In genomic region chr2:241730679-241731293, GRCh38 we compare ENCODE assay signal across 18 cellular contexts. TPM values are rescaled to one million over a fixed set of nuclear protein-coding genes. Genes with fewer than 3 reads are reported as not detected.
DNase-seq lines count a peak whose midpoint lies in the region; ATAC-seq, FAIRE-seq and TF ChIP-seq lines count a peak whose summit lies in the region.
"Had no signal": no experiment of that assay in that cellular context is flagged by ENCODE, and none has a peak within 500 bp of the region (broad histone marks: within the 10 kb centered on the region; RNA-seq: fewer than 3 reads in every experiment).

No MANE protein-coding gene starts in this region.

- DNase-seq in activated CD4-positive, alpha-beta T cell treated with anti-CD3 and anti-CD28 coated beads for 48 hours, result peak; percentile 47
- DNase-seq in activated CD4-positive, alpha-beta T cell treated with anti-CD3 and anti-CD28 coated beads for 1 hour, result no peak
- DNase-seq in CMK (ENCODE audit: low read depth) (peak; percentile 40), endothelial cell of umbilical vein (ENCODE audit: low read depth, low spot score) (peak; percentile 45), NCI-H2171 treated with DMSO at 0.1 percent for 48 hours (lab: John Stamatoyannopoulos, UW) (no peak)
- DNase-seq: Calu3; left ventricle myocardium superior; NCI-H2029; NCI-H524 treated with DMSO at 0.1 percent for 48 hours; Peyer's patch; stimulated activated CD4-positive, alpha-beta T cell treated with anti-CD3 and anti-CD28 coated beads, Interleukin-12 subunit alpha, Interleukin-12 subunit beta, amount 100 ng/mL, for 4 hours had no signal

- H3K27me3 ChIP-seq in endothelial cell of umbilical vein (ENCODE audit: control insufficient read depth in 2 of 2, insufficient read depth in 2 of 2, low read length in 2 of 2), result no peaks in the 10 kb centered on the region
- H3K27me3 ChIP-seq: Peyer's patch had no signal

- H3K36me3 ChIP-seq in endothelial cell of umbilical vein (ENCODE audit: control insufficient read depth in 2 of 2, extremely low read depth in 1 of 2, insufficient read depth in 2 of 2, low read length in 2 of 2), result no peaks in the 10 kb centered on the region
- H3K36me3 ChIP-seq: Peyer's patch, prostate gland had no signal

- no peaks in the 10 kb centered on the region for H3K9me3 ChIP-seq in endothelial cell of umbilical vein (replicated peaks; ENCODE audit: control insufficient read depth, insufficient read depth, low read length)
- H3K9me3 ChIP-seq: Peyer's patch, prostate gland had no signal

- no peak overlapping the region for H3K9ac ChIP-seq in endothelial cell of umbilical vein (replicated peaks; ENCODE audit: extremely low read depth, insufficient read depth, low read length)

- peak overlapping the region; percentile 5 for H3K4me2 ChIP-seq in endothelial cell of umbilical vein (ENCODE audit: insufficient read depth, low read length)

- H3K4me1 Mint-ChIP-seq in T-helper 1 cell treated with Interleukin-12 subunit alpha and Interleukin-12 subunit beta and Interleukin-4 antibody, amounts not matched to agents 30 μg/mL and 1 μg/mL, for 36 hours (ENCODE audit: low read depth), result peaks cover 25% of the 10 kb centered on the region

- FAIRE-seq in endothelial cell of umbilical vein (lab: Jason Lieb, UNC), result peak; percentile 55

- CTCF ChIA-PET in endothelial cell of umbilical vein (lab: Charles Lee), result interaction anchor here (1.2 to 5.2 kb wide), 2 partner anchors 12 to 29 kb away, joined by 5 to 41 read pairs; partner anchors contain the start of gene ING5

- H3K36me3 Mint-ChIP-seq in T-helper 1 cell treated with Interleukin-12 subunit alpha and Interleukin-12 subunit beta and Interleukin-4 antibody, amounts not matched to agents 30 μg/mL and 1 μg/mL, for 36 hours (ENCODE audit: low read depth), result no peaks in the 10 kb centered on the region

- H3K27ac ChIP-seq in endothelial cell of umbilical vein (ENCODE audit: insufficient read depth, low read depth, low read length), result peak overlapping the region; percentile 19
- H3K27ac ChIP-seq: Peyer's patch, prostate gland had no signal

- no peaks in the 10 kb centered on the region for H3K27me3 Mint-ChIP-seq in T-helper 1 cell treated with Interleukin-12 subunit alpha and Interleukin-12 subunit beta and Interleukin-4 antibody, amounts not matched to agents 30 μg/mL and 1 μg/mL, for 36 hours (ENCODE audit: low read depth)
- H3K27me3 Mint-ChIP-seq: activated naive CD8-positive, alpha-beta T cell had no signal

- no peak for TF ChIP-seq POLR2A in endothelial cell of umbilical vein (IDR thresholded peaks at IDR 0.05; ENCODE audit: low read depth, low read length)

- no peak overlapping the region for H3K4me3 ChIP-seq in endothelial cell of umbilical vein (replicated peaks in 1 of 3; ENCODE audit: insufficient read depth in 1 of 3, low read depth in 1 of 3, low read length in 3 of 3)
- H3K4me3 ChIP-seq: Peyer's patch, prostate gland had no signal

- POLR2A ChIA-PET in endothelial cell of umbilical vein (lab: Charles Lee), result no interaction called here

- H2AFZ ChIP-seq in endothelial cell of umbilical vein (ENCODE audit: low read depth, low read length), result peak overlapping the region; percentile 56

- H3K79me2 ChIP-seq in endothelial cell of umbilical vein (ENCODE audit: control insufficient read depth, insufficient read depth, low read length), result no peaks in the 10 kb centered on the region

- peak overlapping the region; percentile 34 for H3K27ac Mint-ChIP-seq in T-helper 1 cell treated with Interleukin-12 subunit alpha and Interleukin-12 subunit beta and Interleukin-4 antibody, amounts not matched to agents 30 μg/mL and 1 μg/mL, for 36 hours
- H3K27ac Mint-ChIP-seq: activated naive CD8-positive, alpha-beta T cell had no signal

- no peaks in the 10 kb centered on the region for H4K20me1 ChIP-seq in endothelial cell of umbilical vein (replicated peaks; ENCODE audit: control insufficient read depth, extremely low read depth, insufficient read depth, low read length)

- H3K4me3 Mint-ChIP-seq in T-helper 1 cell treated with Interleukin-12 subunit alpha and Interleukin-12 subunit beta and Interleukin-4 antibody, amounts not matched to agents 30 μg/mL and 1 μg/mL, for 36 hours, result peak overlapping the region; percentile 36

- no peaks in the 10 kb centered on the region for H3K9me3 Mint-ChIP-seq in T-helper 1 cell treated with Interleukin-12 subunit alpha and Interleukin-12 subunit beta and Interleukin-4 antibody, amounts not matched to agents 30 μg/mL and 1 μg/mL, for 36 hours

- dilution Hi-C loops in endothelial cell of umbilical vein (cut with MboI; ENCODE audit: extremely low pct_ligation_motif_present, low sequenced_read_pairs), result no loop called here

- H3K4me1 ChIP-seq in endothelial cell of umbilical vein (ENCODE audit: control insufficient read depth, extremely low read depth, insufficient read depth, low read length), result peaks cover 11% of the 10 kb centered on the region
- H3K4me1 ChIP-seq: prostate gland had no signal

- TSS peak; percentile 47 for BruUV-seq in endothelial cell of umbilical vein (replicated peaks; lab: Mats Ljungman, UMichigan)

- TF ChIP-seq CTCF in endothelial cell of umbilical vein (IDR thresholded peaks at IDR 0.05; ENCODE audit: extremely low read depth in 1 of 2, insufficient read depth in 1 of 2, low read depth in 1 of 2, low read length in 2 of 2), result no peak

- ATAC-seq in GM19452 (IDR thresholded peaks at IDR 0.05; ENCODE audit: unreplicated experiment) (no peak), GM21390 (IDR thresholded peaks at IDR 0.05; ENCODE audit: unreplicated experiment) (no peak)
- ATAC-seq: left ventricle myocardium superior had no signal

- intact Hi-C loops in endothelial cell of umbilical vein (cut with micrococcal nuclease), result loop anchor here (5.0 kb wide), 2 partner anchors 43 to 583 kb away; partner anchors contain the start of genes DTYMK and PASK

- H3K9me1 ChIP-seq in endothelial cell of umbilical vein (replicated peaks; ENCODE audit: control insufficient read depth, extremely low read depth, insufficient read depth, low read length), result no peaks in the 10 kb centered on the region

TF ChIP-seq in endothelial cell of umbilical vein, 7 proteins besides CTCF, POLR2A, EP300 and RAD21:
- no peak for TF ChIP-seq MAX (IDR thresholded peaks at IDR 0.05; ENCODE audit: insufficient read depth, insufficient read length)
- TF ChIP-seq GATA2 (IDR thresholded peaks at IDR 0.05; ENCODE audit: insufficient read depth, insufficient read length, low read depth, low read length), result no peak
- no peak for TF ChIP-seq FOS (IDR thresholded peaks at IDR 0.05; ENCODE audit: borderline replicate concordance, insufficient read depth, low read length)
- TF ChIP-seq POLR2AphosphoS5 (IDR thresholded peaks at IDR 0.05; ENCODE audit: insufficient read depth, low read depth, low read length), result no peak
- no peak for TF ChIP-seq MYC (IDR thresholded peaks at IDR 0.05; ENCODE audit: low read depth, low read length)
- no peak for TF ChIP-seq EZH2 (IDR thresholded peaks at IDR 0.05; ENCODE audit: borderline replicate concordance, low read depth, low read length, severe bottlenecking)
- no peak for TF ChIP-seq JUN (IDR thresholded peaks at IDR 0.05; ENCODE audit: borderline replicate concordance, insufficient read depth, insufficient read length, low read depth)

RNA-seq across cellular contexts. Expression of gene D2HGDH, which starts 3.6 kb away (rescaled TPM):
- total RNA-seq in endothelial cell of umbilical vein, result 22.3 and 27.9 TPM in 2 replicates
- polyA plus RNA-seq in endothelial cell of umbilical vein, result 22.3 and 34.5 TPM in 2 replicates
- 6.5 and 11.2 TPM in 2 replicates for polyA plus RNA-seq in endothelial cell of umbilical vein (2011; cell fraction: cytosol; rRNA removed)
- polyA plus RNA-seq in endothelial cell of umbilical vein (2011; cell fraction: nucleus; rRNA removed), result 157 and 189 TPM in 2 replicates
- polyA plus RNA-seq in endothelial cell of umbilical vein (2012), result 17.8 and 28.8 TPM in 2 replicates
- 10.6 and 14.5 TPM in 2 replicates for polyA minus RNA-seq in endothelial cell of umbilical vein
- polyA minus RNA-seq in endothelial cell of umbilical vein (2011; cell fraction: cytosol; rRNA and poly(A)+ RNA removed), result 3.1 TPM
- 24.5 and 39.8 TPM in 2 replicates for polyA minus RNA-seq in endothelial cell of umbilical vein (2011; cell fraction: nucleus; rRNA and poly(A)+ RNA removed)

RNA-seq across cellular contexts. Expression of gene ING5, which starts 28.9 kb away (rescaled TPM):
- total RNA-seq in endothelial cell of umbilical vein, result 24.5 and 30.5 TPM in 2 replicates
- 32.4 and 33.4 TPM in 2 replicates for polyA plus RNA-seq in endothelial cell of umbilical vein
- polyA plus RNA-seq in endothelial cell of umbilical vein (2011; cell fraction: cytosol; rRNA removed), result 32.9 and 34.1 TPM in 2 replicates
- 56.7 and 66.7 TPM in 2 replicates for polyA plus RNA-seq in endothelial cell of umbilical vein (2011; cell fraction: nucleus; rRNA removed)
- 18.4 and 21.0 TPM in 2 replicates for polyA plus RNA-seq in endothelial cell of umbilical vein (2012)
- 25.6 and 28.3 TPM in 2 replicates for polyA minus RNA-seq in endothelial cell of umbilical vein
- 9.2 TPM for polyA minus RNA-seq in endothelial cell of umbilical vein (2011; cell fraction: cytosol; rRNA and poly(A)+ RNA removed)
- polyA minus RNA-seq in endothelial cell of umbilical vein (2011; cell fraction: nucleus; rRNA and poly(A)+ RNA removed), result 20.2 and 24.6 TPM in 2 replicates

RNA-seq across cellular contexts. Expression of gene DTYMK, which starts 44.2 kb away (rescaled TPM):
- total RNA-seq in endothelial cell of umbilical vein, result 91.9 and 104 TPM in 2 replicates
- 61.6 and 67.0 TPM in 2 replicates for polyA plus RNA-seq in endothelial cell of umbilical vein
- 76.1 and 84.6 TPM in 2 replicates for polyA plus RNA-seq in endothelial cell of umbilical vein (2011; cell fraction: cytosol; rRNA removed)
- 47.0 and 54.2 TPM in 2 replicates for polyA plus RNA-seq in endothelial cell of umbilical vein (2011; cell fraction: nucleus; rRNA removed)
- polyA plus RNA-seq in endothelial cell of umbilical vein (2012), result 45.6 and 65.1 TPM in 2 replicates
- polyA minus RNA-seq in endothelial cell of umbilical vein, result 15.9 and 28.6 TPM in 2 replicates
- polyA minus RNA-seq in endothelial cell of umbilical vein (2011; cell fraction: cytosol; rRNA and poly(A)+ RNA removed), result 29.3 TPM
- 16.8 and 17.0 TPM in 2 replicates for polyA minus RNA-seq in endothelial cell of umbilical vein (2011; cell fraction: nucleus; rRNA and poly(A)+ RNA removed)

RNA-seq across cellular contexts. Expression of gene GAL3ST2, which starts 45.8 kb away (rescaled TPM):
- total RNA-seq in endothelial cell of umbilical vein, result 0.23 TPM in 1 of 2 replicates, not detected in the other
- polyA plus RNA-seq in endothelial cell of umbilical vein, result not detected in 2 replicates
- polyA plus RNA-seq in endothelial cell of umbilical vein (2011; cell fraction: cytosol; rRNA removed), result not detected in 2 replicates
- not detected in 2 replicates for polyA plus RNA-seq in endothelial cell of umbilical vein (2011; cell fraction: nucleus; rRNA removed)
- polyA plus RNA-seq in endothelial cell of umbilical vein (2012), result 0.19 and 0.20 TPM in 2 replicates
- polyA minus RNA-seq in endothelial cell of umbilical vein, result not detected in 2 replicates
- not detected for polyA minus RNA-seq in endothelial cell of umbilical vein (2011; cell fraction: cytosol; rRNA and poly(A)+ RNA removed)
- polyA minus RNA-seq in endothelial cell of umbilical vein (2011; cell fraction: nucleus; rRNA and poly(A)+ RNA removed), result not detected in 2 replicates
- total RNA-seq: Calu3, cardiac septum, left ventricle myocardium superior, MCF 10A had no signal

Comparison
In these comparisons a context has a peak if more than half of its experiments do, and no peak if none do; other contexts are left out.
1. DNase-seq: peak in activated CD4-positive, alpha-beta T cell treated with anti-CD3 and anti-CD28 coated beads for 48 hours (single experiment), CMK (single experiment) and endothelial cell of umbilical vein (single experiment); none in activated CD4-positive, alpha-beta T cell treated with anti-CD3 and anti-CD28 coated beads for 1 hour (single experiment) and NCI-H2171 treated with DMSO at 0.1 percent for 48 hours (single experiment).